8 cellular contexts compared by ENCODE assay signal in genomic region chr17:31067699-31068184, GRCh38. TPM values are rescaled to one million over a fixed set of nuclear protein-coding genes. Genes with fewer than 3 reads are reported as not detected.
DNase-seq lines count a peak whose midpoint lies in the region; ATAC-seq and TF ChIP-seq lines count a peak whose summit lies in the region.

No MANE protein-coding gene starts in this region.

- no peak overlapping the region for H3K4me3 ChIP-seq in OCI-LY7 (ENCODE audit: low read depth, low read length, poor library complexity, severe bottlenecking)
- no peak overlapping the region for H3K4me3 ChIP-seq in fibroblast of mammary gland (ENCODE audit: control insufficient read depth, low read depth, low read length)

- H3K4me2 ChIP-seq in OCI-LY7 (ENCODE audit: low read length): no peak overlapping the region

- H3K9me3 Mint-ChIP-seq in activated CD8-positive, alpha-beta T cell treated with anti-CD3 and anti-CD28 coated beads, Interleukin-2, amount 10 ng/mL, durations not matched to agents 7 days and 5 days (ENCODE audit: insufficient read depth): no peaks in the 10 kb centered on the region

- H3K27me3 Mint-ChIP-seq in activated CD8-positive, alpha-beta T cell treated with anti-CD3 and anti-CD28 coated beads, Interleukin-2, amount 10 ng/mL, durations not matched to agents 7 days and 5 days (ENCODE audit: low read depth): peaks cover 10% of the 10 kb centered on the region

- no TSS peak for BruUV-seq in OCI-LY7 (replicated peaks; lab: Mats Ljungman, UMichigan)

- no peak overlapping the region for H3K4me3 Mint-ChIP-seq in activated CD8-positive, alpha-beta T cell treated with anti-CD3 and anti-CD28 coated beads, Interleukin-2, amount 10 ng/mL, durations not matched to agents 7 days and 5 days

- no peak overlapping the region for H3K27ac ChIP-seq in OCI-LY7 (ENCODE audit: low read depth, low read length, poor library complexity, severe bottlenecking)

- no peaks in the 10 kb centered on the region for H3K9me2 ChIP-seq in OCI-LY7 (ENCODE audit: insufficient read depth, low read length)

- H3K27ac Mint-ChIP-seq in activated CD8-positive, alpha-beta T cell treated with anti-CD3 and anti-CD28 coated beads, Interleukin-2, amount 10 ng/mL, durations not matched to agents 7 days and 5 days: no peak overlapping the region

- DNase-seq in EL: peak; percentile 92
- no peak for DNase-seq in OCI-LY7 (ENCODE audit: low spot score)
- DNase-seq in fibroblast of mammary gland (ENCODE audit: low read depth): peak; percentile 90
- peak; percentile 56 for DNase-seq in renal cortical epithelial cell (ENCODE audit: low read depth)
- no peak for DNase-seq in mucosa of gallbladder (ENCODE audit: low spot score)
- DNase-seq in activated CD8-positive, alpha-beta T cell treated with anti-CD3 and anti-CD28 coated beads, Interleukin-2, amount 10 ng/mL, durations not matched to agents 7 days and 5 days: no peak

- H3K36me3 ChIP-seq in OCI-LY7 (ENCODE audit: insufficient read depth, low read length): no peaks in the 10 kb centered on the region

- no peak for ATAC-seq in HG03342 (IDR thresholded peaks at IDR 0.05; ENCODE audit: unreplicated experiment)
- ATAC-seq in activated CD8-positive, alpha-beta T cell treated with anti-CD3 and anti-CD28 coated beads, Interleukin-2, amount 10 ng/mL, durations not matched to agents 7 days and 5 days: no peak
- no peak for ATAC-seq in GM18498 (IDR thresholded peaks at IDR 0.05; ENCODE audit: unreplicated experiment)

- intact Hi-C loops in OCI-LY7 (cut with micrococcal nuclease; ENCODE audit: unreplicated experiment): no loop called here

- H2AFZ ChIP-seq in OCI-LY7 (ENCODE audit: low read length): peak overlapping the region; percentile 45

- TF ChIP-seq CTCF in OCI-LY7 (conservative IDR thresholded peaks at IDR 0.05; ENCODE audit: low read length) (no peak), fibroblast of mammary gland (conservative IDR thresholded peaks at IDR 0.05; ENCODE audit: control insufficient read depth, insufficient read depth, low read depth, low read length) (no peak)

- no peaks in the 10 kb centered on the region for H3K36me3 Mint-ChIP-seq in activated CD8-positive, alpha-beta T cell treated with anti-CD3 and anti-CD28 coated beads, Interleukin-2, amount 10 ng/mL, durations not matched to agents 7 days and 5 days (ENCODE audit: low read depth)

- H3K4me1 Mint-ChIP-seq in activated CD8-positive, alpha-beta T cell treated with anti-CD3 and anti-CD28 coated beads, Interleukin-2, amount 10 ng/mL, durations not matched to agents 7 days and 5 days (ENCODE audit: low read depth): no peaks in the 10 kb centered on the region

- no peaks in the 10 kb centered on the region for H3K4me1 ChIP-seq in OCI-LY7 (ENCODE audit: insufficient read depth, low read length, poor library complexity, severe bottlenecking)

- POLR2A ChIA-PET in OCI-LY7 (lab: Charles Lee): no interaction called here
- POLR2A ChIA-PET in activated CD8-positive, alpha-beta T cell treated with anti-CD3 and anti-CD28 coated beads, Interleukin-2, amount 10 ng/mL, durations not matched to agents 7 days and 5 days (lab: Charles Lee): no interaction called here

- no peaks in the 10 kb centered on the region for H4K20me1 ChIP-seq in OCI-LY7 (ENCODE audit: insufficient read depth, low read length)

- CTCF ChIA-PET in OCI-LY7 (lab: Charles Lee; ENCODE audit: unreplicated experiment): no interaction called here
- CTCF ChIA-PET in activated CD8-positive, alpha-beta T cell treated with anti-CD3 and anti-CD28 coated beads, Interleukin-2, amount 10 ng/mL, durations not matched to agents 7 days and 5 days (lab: Charles Lee): interaction anchor here (1.0 to 1.9 kb wide), 5 partner anchors 10 to 142 kb away, joined by 3 to 5 read pairs (median 3); no protein-coding TSS in a partner anchor

- H3K9me3 ChIP-seq in OCI-LY7 (ENCODE audit: low read length): no peaks in the 10 kb centered on the region

- H3K79me2 ChIP-seq in OCI-LY7 (ENCODE audit: insufficient read depth, low read depth, low read length): no peaks in the 10 kb centered on the region

RNA-seq across cellular contexts. Expression of gene NF1, which starts 27.0 kb away (rescaled TPM):
- total RNA-seq in OCI-LY7 (2014; rRNA removed; shearing (Covaris generic)): 24.0 and 38.7 TPM in 2 replicates
- total RNA-seq in OCI-LY7 (2022) (64.8 and 72.0 TPM in 2 replicates), renal cortical epithelial cell (31.4 and 121 TPM in 2 replicates), mucosa of gallbladder (50.8 TPM)
- 10 to 100 TPM; 16.7 to 17.4 TPM for total RNA-seq in activated CD8-positive, alpha-beta T cell treated with anti-CD3 and anti-CD28 coated beads, Interleukin-2, amount 10 ng/mL, durations not matched to agents 7 days and 5 days

Comparison
In these comparisons a context has a peak if more than half of its experiments do, and no peak if none do; other contexts are left out.
1. DNase-seq: peak in EL (single experiment), fibroblast of mammary gland (single experiment) and renal cortical epithelial cell (single experiment); none in OCI-LY7 (single experiment), mucosa of gallbladder (single experiment) and activated CD8-positive, alpha-beta T cell treated with anti-CD3 and anti-CD28 coated beads, Interleukin-2, amount 10 ng/mL, durations not matched to agents 7 days and 5 days (single experiment).